ENCODE assay signal across 8 cellular contexts in genomic region chr19:16714702-16715294, GRCh38. TPM values are rescaled to one million over a fixed set of nuclear protein-coding genes. Genes with fewer than 3 reads are reported as not detected.
A peak's percentile ranks its signal among the peaks of the same experiment; 100 is the strongest.
DNase-seq lines count a peak whose midpoint lies in the region; ATAC-seq and TF ChIP-seq lines count a peak whose summit lies in the region.

No MANE protein-coding gene starts in this region.

- no peaks in the 10 kb centered on the region for H4K20me1 ChIP-seq in OCI-LY1 (ENCODE audit: insufficient read depth, low read length)

- no peak overlapping the region for H4K8ac ChIP-seq in trophoblast cell (ENCODE audit: low read depth, low read length)

- H3K4ac ChIP-seq in trophoblast cell (ENCODE audit: low read depth, low read length), result no peak overlapping the region

- no peak overlapping the region for H2BK120ac ChIP-seq in trophoblast cell (ENCODE audit: insufficient read depth, low read length, poor library complexity)

- no peak overlapping the region for H3K4me3 Mint-ChIP-seq in CD4-positive, CD25-positive, alpha-beta regulatory T cell
- no peak overlapping the region for H3K4me3 Mint-ChIP-seq in activated T-helper 1 cell treated with anti-CD3 and anti-CD28 coated beads, Interleukin-12 subunit alpha, Interleukin-12 subunit beta, Interleukin-2, Interleukin-4 antibody, amounts not matched to agents 30 ng/mL and 10 ng/mL and 1 ng/mL, durations not matched to agents 14 hours and 24 hours and 36 hours

- H2BK5ac ChIP-seq in trophoblast cell (ENCODE audit: low read depth, low read length, poor library complexity), result no peak overlapping the region

- H2AK5ac ChIP-seq in trophoblast cell (ENCODE audit: low read length), result no peak overlapping the region

- no peak overlapping the region for H4K12ac ChIP-seq in trophoblast cell (ENCODE audit: low read depth, low read length)

- no CpG with 5 or more reads among the region's 14 CpGs for WGBS in trophoblast cell (ENCODE audit: extremely low coverage, insufficient coverage, insufficient read length)

- H3K79me2 ChIP-seq in OCI-LY1 (ENCODE audit: insufficient read depth, low read length), result no peaks in the 10 kb centered on the region
- H3K79me2 ChIP-seq in trophoblast cell (ENCODE audit: control insufficient read depth, insufficient read depth, low read length, poor library complexity), result no peaks in the 10 kb centered on the region

- no peaks in the 10 kb centered on the region for H3K36me3 ChIP-seq in CD4-positive, CD25-positive, alpha-beta regulatory T cell (ENCODE audit: control insufficient read depth, insufficient read depth, low read length)
- no peaks in the 10 kb centered on the region for H3K36me3 ChIP-seq in OCI-LY1 (ENCODE audit: insufficient read depth, low read length)
- no peaks in the 10 kb centered on the region for H3K36me3 ChIP-seq in trophoblast cell (ENCODE audit: control insufficient read depth in 1 of 2, insufficient read depth in 2 of 2, low read length in 2 of 2)

- no peak overlapping the region for H3K23ac ChIP-seq in trophoblast cell (ENCODE audit: low read length)

- no peak for TF ChIP-seq POLR2A in GM18505 (IDR thresholded peaks at IDR 0.05; ENCODE audit: borderline replicate concordance, extremely low read depth, insufficient read depth, insufficient read length)

- intact Hi-C loops in activated T-helper 1 cell treated with anti-CD3 and anti-CD28 coated beads, Interleukin-12 subunit alpha, Interleukin-12 subunit beta, Interleukin-2, Interleukin-4 antibody, amounts not matched to agents 30 ng/mL and 10 ng/mL and 1 ng/mL, durations not matched to agents 14 hours and 24 hours and 36 hours (cut with micrococcal nuclease), result no loop called here

- no peak overlapping the region for H3K14ac ChIP-seq in trophoblast cell (ENCODE audit: low read length)

- no peaks in the 10 kb centered on the region for H3F3A ChIP-seq in OCI-LY1 (ENCODE audit: insufficient read depth, low read length)

- no peak overlapping the region for H3K18ac ChIP-seq in trophoblast cell (ENCODE audit: low read length)

- H3K4me3 ChIP-seq in CD4-positive, CD25-positive, alpha-beta regulatory T cell (ENCODE audit: low read depth, low read length), result no peak overlapping the region
- H3K4me3 ChIP-seq in OCI-LY1 (ENCODE audit: low read depth, low read length, poor library complexity, severe bottlenecking) (no peak overlapping the region), trophoblast cell (ENCODE audit: low read depth, low read length) (no peak overlapping the region)

- H2AFZ ChIP-seq in OCI-LY1 (ENCODE audit: low read length) (no peak overlapping the region), trophoblast cell (ENCODE audit: insufficient read depth, low read length, poor library complexity) (no peak overlapping the region)

- H3K79me1 ChIP-seq in trophoblast cell (ENCODE audit: low read length), result no peaks in the 10 kb centered on the region

- peak; percentile 95 for TF ChIP-seq CTCF in OCI-LY1 (IDR thresholded peaks at IDR 0.05; ENCODE audit: low read length)

- H3K4me1 ChIP-seq in CD4-positive, CD25-positive, alpha-beta regulatory T cell (ENCODE audit: control insufficient read depth, insufficient read depth, low read length, poor library complexity, severe bottlenecking), result no peaks in the 10 kb centered on the region
- H3K4me1 ChIP-seq in OCI-LY1 (ENCODE audit: insufficient read depth, low read length, severe bottlenecking) (peaks cover 19% of the 10 kb centered on the region), trophoblast cell (ENCODE audit: control insufficient read depth in 1 of 2, insufficient read depth in 2 of 2, low read length in 2 of 2) (no peaks in the 10 kb centered on the region)

- no peak overlapping the region for H4K91ac ChIP-seq in trophoblast cell (ENCODE audit: low read depth, low read length)

- H3K4me2 ChIP-seq in OCI-LY1 (ENCODE audit: low read length), result no peak overlapping the region
- H3K4me2 ChIP-seq in trophoblast cell (ENCODE audit: low read length), result no peak overlapping the region

- peaks cover 0 to 6% (median 2%) of the 10 kb centered on the region in 4 donors for H3K4me1 Mint-ChIP-seq in CD4-positive, CD25-positive, alpha-beta regulatory T cell
- H3K4me1 Mint-ChIP-seq in activated T-helper 1 cell treated with anti-CD3 and anti-CD28 coated beads, Interleukin-12 subunit alpha, Interleukin-12 subunit beta, Interleukin-2, Interleukin-4 antibody, amounts not matched to agents 30 ng/mL and 10 ng/mL and 1 ng/mL, durations not matched to agents 14 hours and 24 hours and 36 hours (ENCODE audit: low read depth), result no peaks in the 10 kb centered on the region

- H3K9me3 Mint-ChIP-seq in CD4-positive, CD25-positive, alpha-beta regulatory T cell, result no peaks in the 10 kb centered on the region
- H3K9me3 Mint-ChIP-seq in activated T-helper 1 cell treated with anti-CD3 and anti-CD28 coated beads, Interleukin-12 subunit alpha, Interleukin-12 subunit beta, Interleukin-2, Interleukin-4 antibody, amounts not matched to agents 30 ng/mL and 10 ng/mL and 1 ng/mL, durations not matched to agents 14 hours and 24 hours and 36 hours, result no peaks in the 10 kb centered on the region

- no peaks in the 10 kb centered on the region for H3K9me3 ChIP-seq in CD4-positive, CD25-positive, alpha-beta regulatory T cell (ENCODE audit: control insufficient read depth in 2 of 2, low read length in 2 of 2)
- H3K9me3 ChIP-seq in OCI-LY1 (ENCODE audit: low read length) (no peaks in the 10 kb centered on the region), trophoblast cell (ENCODE audit: insufficient read depth, low read depth, low read length) (no peaks in the 10 kb centered on the region)

- no peak overlapping the region for H3K27ac ChIP-seq in CD4-positive, CD25-positive, alpha-beta regulatory T cell (ENCODE audit: insufficient read depth, low read length, poor library complexity, severe bottlenecking)
- H3K27ac ChIP-seq in OCI-LY1 (ENCODE audit: low read depth, low read length, poor library complexity, severe bottlenecking) (no peak overlapping the region), trophoblast cell (ENCODE audit: low read depth, low read length) (no peak overlapping the region)

- H3K27me3 ChIP-seq in CD4-positive, CD25-positive, alpha-beta regulatory T cell (ENCODE audit: control insufficient read depth, insufficient read depth, low read length), result no peaks in the 10 kb centered on the region
- no peaks in the 10 kb centered on the region for H3K27me3 ChIP-seq in OCI-LY1 (ENCODE audit: insufficient read depth, low read length)
- no peaks in the 10 kb centered on the region for H3K27me3 ChIP-seq in trophoblast cell (ENCODE audit: insufficient read depth, low read length)

- DNase-seq in CD4-positive, CD25-positive, alpha-beta regulatory T cell, result peak; percentile 13 to 58 (median 17)
- peak; percentile 45 for DNase-seq in HCEC 1CT
- DNase-seq in activated T-helper 1 cell treated with anti-CD3 and anti-CD28 coated beads, Interleukin-12 subunit alpha, Interleukin-12 subunit beta, Interleukin-2, Interleukin-4 antibody, amounts not matched to agents 30 ng/mL and 10 ng/mL and 1 ng/mL, durations not matched to agents 14 hours and 24 hours and 36 hours (ENCODE audit: low spot score), result peak; percentile 8
- peak; percentile 40 for DNase-seq in foreskin melanocyte
- DNase-seq in trophoblast cell, result peak; percentile 25 to 64

- no peak overlapping the region for H3K9ac ChIP-seq in OCI-LY1 (ENCODE audit: low read length)
- H3K9ac ChIP-seq in trophoblast cell (ENCODE audit: low read length), result no peak overlapping the region

- no peaks in the 10 kb centered on the region for H3K9me2 ChIP-seq in OCI-LY1 (ENCODE audit: low read depth, low read length)

- H2BK12ac ChIP-seq in trophoblast cell (ENCODE audit: low read length), result no peak overlapping the region

- peak overlapping the region in 1 of 3 donors; percentile 17 for H3K27ac Mint-ChIP-seq in CD4-positive, CD25-positive, alpha-beta regulatory T cell
- H3K27ac Mint-ChIP-seq in activated T-helper 1 cell treated with anti-CD3 and anti-CD28 coated beads, Interleukin-12 subunit alpha, Interleukin-12 subunit beta, Interleukin-2, Interleukin-4 antibody, amounts not matched to agents 30 ng/mL and 10 ng/mL and 1 ng/mL, durations not matched to agents 14 hours and 24 hours and 36 hours, result no peak overlapping the region

- no peak for ATAC-seq in CD4-positive, CD25-positive, alpha-beta regulatory T cell (ENCODE audit: low read depth in 2 of 2)
- ATAC-seq in GM21723 (IDR thresholded peaks at IDR 0.05; ENCODE audit: unreplicated experiment) (no peak), GM18505 (IDR thresholded peaks at IDR 0.05; ENCODE audit: unreplicated experiment) (no peak)

- H3K36me3 Mint-ChIP-seq in CD4-positive, CD25-positive, alpha-beta regulatory T cell, result no peaks in the 10 kb centered on the region
- no peaks in the 10 kb centered on the region for H3K36me3 Mint-ChIP-seq in activated T-helper 1 cell treated with anti-CD3 and anti-CD28 coated beads, Interleukin-12 subunit alpha, Interleukin-12 subunit beta, Interleukin-2, Interleukin-4 antibody, amounts not matched to agents 30 ng/mL and 10 ng/mL and 1 ng/mL, durations not matched to agents 14 hours and 24 hours and 36 hours (ENCODE audit: low read depth)

- peaks cover 8% of the 10 kb centered on the region for H3K27me3 Mint-ChIP-seq in CD4-positive, CD25-positive, alpha-beta regulatory T cell
- H3K27me3 Mint-ChIP-seq in activated T-helper 1 cell treated with anti-CD3 and anti-CD28 coated beads, Interleukin-12 subunit alpha, Interleukin-12 subunit beta, Interleukin-2, Interleukin-4 antibody, amounts not matched to agents 30 ng/mL and 10 ng/mL and 1 ng/mL, durations not matched to agents 14 hours and 24 hours and 36 hours (ENCODE audit: insufficient read depth), result peaks cover 2% of the 10 kb centered on the region

RNA-seq across cellular contexts. Expression of gene NWD1, which starts 4.8 kb away (rescaled TPM):
- not detected for total RNA-seq in CD4-positive, CD25-positive, alpha-beta regulatory T cell
- not detected for polyA plus RNA-seq in CD4-positive, CD25-positive, alpha-beta regulatory T cell
- not detected in 2 replicates for total RNA-seq in activated T-helper 1 cell treated with anti-CD3 and anti-CD28 coated beads, Interleukin-12 subunit alpha, Interleukin-12 subunit beta, Interleukin-2, Interleukin-4 antibody, amounts not matched to agents 30 ng/mL and 10 ng/mL and 1 ng/mL, durations not matched to agents 14 hours and 24 hours and 36 hours
- polyA plus RNA-seq in trophoblast cell (2013), result 0.01 TPM in 2 replicates

RNA-seq across cellular contexts. Expression of gene TMEM38A, which starts 53.9 kb away (rescaled TPM):
- 1.0 TPM for total RNA-seq in CD4-positive, CD25-positive, alpha-beta regulatory T cell
- polyA plus RNA-seq in CD4-positive, CD25-positive, alpha-beta regulatory T cell, result 1 to 10 TPM; 2.7 to 5.7 (median 3.8) TPM
- total RNA-seq in activated T-helper 1 cell treated with anti-CD3 and anti-CD28 coated beads, Interleukin-12 subunit alpha, Interleukin-12 subunit beta, Interleukin-2, Interleukin-4 antibody, amounts not matched to agents 30 ng/mL and 10 ng/mL and 1 ng/mL, durations not matched to agents 14 hours and 24 hours and 36 hours, result 0.69 and 0.78 TPM in 2 replicates
- polyA plus RNA-seq in trophoblast cell (2013), result 1.4 and 1.6 TPM in 2 replicates

RNA-seq across cellular contexts. Expression of gene SMIM7, which starts 54.9 kb away (rescaled TPM):
- total RNA-seq in CD4-positive, CD25-positive, alpha-beta regulatory T cell, result 71.0 TPM
- 10 to 100 TPM; 61.5 to 73.1 (median 65.6) TPM for polyA plus RNA-seq in CD4-positive, CD25-positive, alpha-beta regulatory T cell
- 69.3 and 72.7 TPM in 2 replicates for total RNA-seq in activated T-helper 1 cell treated with anti-CD3 and anti-CD28 coated beads, Interleukin-12 subunit alpha, Interleukin-12 subunit beta, Interleukin-2, Interleukin-4 antibody, amounts not matched to agents 30 ng/mL and 10 ng/mL and 1 ng/mL, durations not matched to agents 14 hours and 24 hours and 36 hours
- polyA plus RNA-seq in trophoblast cell (2013), result 65.8 and 66.8 TPM in 2 replicates
